ENCODE assay signal across 19 cellular contexts in genomic region chr10:49207936-49208482, GRCh38. TPM values are rescaled to one million over a fixed set of nuclear protein-coding genes. Genes with fewer than 3 reads are reported as not detected.
A peak's percentile ranks its signal among the peaks of the same experiment; 100 is the strongest.
DNase-seq lines count a peak whose midpoint lies in the region; ATAC-seq and TF ChIP-seq lines count a peak whose summit lies in the region.
"Had no signal": no experiment of that assay in that cellular context is flagged by ENCODE, and none has a peak within 500 bp of the region (broad histone marks: within the 10 kb centered on the region; RNA-seq: fewer than 3 reads in every experiment).

No MANE protein-coding gene starts in this region.

- H3K9me3 Mint-ChIP-seq in nephron progenitor cell = peaks cover 10% of the 10 kb centered on the region
- H3K9me3 Mint-ChIP-seq: HFFc6 had no signal

- peaks cover 5% of the 10 kb centered on the region for H3K4me1 Mint-ChIP-seq in nephron progenitor cell

- no peak overlapping the region for H3K4me3 ChIP-seq in breast epithelium
- H3K4me3 ChIP-seq: A549 had no signal

- H3K27ac ChIP-seq in breast epithelium = no peak overlapping the region
- H3K27ac ChIP-seq: A549 had no signal

- no peaks in the 10 kb centered on the region for H3K36me3 Mint-ChIP-seq in nephron progenitor cell (ENCODE audit: low read depth)

- H3K27me3 ChIP-seq in breast epithelium = no peaks in the 10 kb centered on the region

- no peaks in the 10 kb centered on the region for H3K9me3 ChIP-seq in breast epithelium
- H3K9me3 ChIP-seq: A549, SK-N-SH had no signal

- DNase-seq in NCI-H748 (lab: John Stamatoyannopoulos, UW; ENCODE audit: unreplicated experiment) = peak; percentile 24
- DNase-seq in NCI-H748 treated with DMSO at 0.1 percent for 48 hours (lab: John Stamatoyannopoulos, UW) = no peak
- peak; percentile 17 for DNase-seq in NCI-H345 treated with DMSO at 0.1 percent for 48 hours (lab: John Stamatoyannopoulos, UW; ENCODE audit: unreplicated experiment)
- DNase-seq in nephron progenitor cell = no peak
- DNase-seq in breast epithelium (ENCODE audit: low spot score in 2 of 2) = no peak
- no peak for DNase-seq in germinal center (ENCODE audit: low spot score)
- DNase-seq in DMS79 treated with DMSO at 0.1 percent for 48 hours (lab: John Stamatoyannopoulos, UW) = no peak
- DNase-seq: DND-41, GDM1, HFFc6, Karpas-422, MM.1S, NCI-H1436 treated with DMSO at 0.1 percent for 48 hours, SK-N-SH, T-helper 1 cell had no signal

- intact Hi-C loops in breast epithelium (cut with DNase I; ENCODE audit: low total_unique reads) = no loop called here

- H3K27ac Mint-ChIP-seq in nephron progenitor cell = peak overlapping the region; percentile 26
- H3K27ac Mint-ChIP-seq: HFFc6 had no signal

- TF ChIP-seq CTCF in nephron progenitor cell (IDR thresholded peaks at IDR 0.05) (no peak), breast epithelium (IDR thresholded peaks at IDR 0.05) (no peak)

- H3K36me3 ChIP-seq in breast epithelium = no peaks in the 10 kb centered on the region

- no peak for TF ChIP-seq POLR2A in breast epithelium (IDR thresholded peaks at IDR 0.05)

- H3K27me3 Mint-ChIP-seq in nephron progenitor cell (ENCODE audit: low read depth, poor library complexity) = peaks cover 55% of the 10 kb centered on the region

- no peaks in the 10 kb centered on the region for H3K4me1 ChIP-seq in breast epithelium
- H3K4me1 ChIP-seq: A549 had no signal

- peak; percentile 42 for ATAC-seq in HG02759 (IDR thresholded peaks at IDR 0.05; ENCODE audit: unreplicated experiment)
- ATAC-seq: A549 had no signal

- no peak overlapping the region for H3K4me3 Mint-ChIP-seq in nephron progenitor cell
- H3K4me3 Mint-ChIP-seq: HFFc6 had no signal

RNA-seq across cellular contexts. Expression of gene TMEM273, which starts 19.8 kb away (rescaled TPM):
- 10 to 100 TPM in 2 of 3 donors, 1 to 10 TPM in 1; 9.1 to 29.8 (median 18.4) TPM for total RNA-seq in breast epithelium
- total RNA-seq: H1, HFFc6, NCI-H460 had no signal

Comparison
In these comparisons a context has a peak if more than half of its experiments do, and no peak if none do; other contexts are left out.
1. DNase-seq: peak in NCI-H748 (single experiment) and NCI-H345 treated with DMSO at 0.1 percent for 48 hours (single experiment); none in NCI-H748 treated with DMSO at 0.1 percent for 48 hours (single experiment), nephron progenitor cell (single experiment), breast epithelium (0 of 2), germinal center (single experiment) and DMS79 treated with DMSO at 0.1 percent for 48 hours (single experiment).